19 cellular contexts compared by ENCODE assay signal in genomic region chr5:54462281-54462680, GRCh38. TPM values are rescaled to one million over a fixed set of nuclear protein-coding genes. Genes with fewer than 3 reads are reported as not detected.
"Had no signal": no experiment of that assay in that cellular context is flagged by ENCODE, and none has a peak within 500 bp of the region (broad histone marks: within the 10 kb centered on the region; RNA-seq: fewer than 3 reads in every experiment).

No MANE protein-coding gene starts in this region.

- H3K4me1 ChIP-seq: left lung had no signal

- H3K27me3 ChIP-seq: dorsolateral prefrontal cortex, esophagus muscularis mucosa, gastroesophageal sphincter, heart right ventricle, left lung had no signal

- DNase-seq: dermis blood vessel endothelial cell; dorsolateral prefrontal cortex; effector CD4-positive, alpha-beta T cell; effector memory CD4-positive, alpha-beta T cell; foreskin keratinocyte; heart right ventricle; hippocampal formation; left cardiac atrium; left lung; left ventricle myocardium superior; lower lobe of right lung; mesenchymal stem cell; midbrain had no signal

- ATAC-seq: foreskin keratinocyte, gastroesophageal sphincter, heart right ventricle, left cardiac atrium, left lung, left ventricle myocardium superior, lower lobe of right lung had no signal

- H3K4me3 ChIP-seq: coronary artery, dorsolateral prefrontal cortex, esophagus muscularis mucosa, gastroesophageal sphincter, heart right ventricle, left lung, lower lobe of right lung had no signal

- H3K36me3 ChIP-seq: esophagus muscularis mucosa, gastroesophageal sphincter, heart right ventricle, left lung, lower lobe of right lung had no signal

- H3K27ac ChIP-seq: coronary artery, dorsolateral prefrontal cortex, esophagus muscularis mucosa, foreskin keratinocyte, gastroesophageal sphincter, heart right ventricle, left lung, lower lobe of right lung had no signal

- H3K9me3 ChIP-seq: esophagus muscularis mucosa, gastroesophageal sphincter, heart right ventricle, lower lobe of right lung had no signal

RNA-seq across cellular contexts. Expression of gene HSPB3, which starts 6.8 kb away (rescaled TPM):
- total RNA-seq: dermis blood vessel endothelial cell, endothelial cell of umbilical vein, epithelial cell of proximal tubule, foreskin keratinocyte, lower lobe of right lung, lung microvascular endothelial cell had no signal
- polyA plus RNA-seq: endothelial cell of umbilical vein, foreskin keratinocyte had no signal
